In genomic region chr17:10182785-10183184, GRCh38 we compare ENCODE assay signal across 25 cellular contexts.
"Had no signal": no experiment of that assay in that cellular context is flagged by ENCODE, and none has a peak within 500 bp of the region (broad histone marks: within the 10 kb centered on the region; RNA-seq: fewer than 3 reads in every experiment).

No MANE protein-coding gene starts in this region.

- H3K9me3 ChIP-seq: ovary, psoas muscle, sigmoid colon, spleen, testis, tibial artery, upper lobe of left lung, uterus had no signal

- ATAC-seq: effector memory CD8-positive, alpha-beta T cell; esophagus mucosa; left lobe of liver; psoas muscle; right cardiac atrium; stimulated activated memory B cell treated with anti-CD40 and anti-IgM and Interleukin-4, amounts not matched to agents 10 μg/mL and 1 μg/mL and 100 μg/mL, for 72 hours; stimulated activated naive CD8-positive, alpha-beta T cell treated with anti-CD3 and anti-CD28 coated beads, Interleukin-15, Interleukin-2, amounts not matched to agents 100 U/mL and 50 U/mL, for 24 hours had no signal

- H3K27me3 Mint-ChIP-seq: stimulated activated memory B cell treated with anti-CD40 and anti-IgM and Interleukin-4, amounts not matched to agents 10 μg/mL and 1 μg/mL and 100 μg/mL, for 72 hours had no signal

- H3K27me3 ChIP-seq: ovary, sigmoid colon, spleen, testis, tibial artery, upper lobe of left lung, uterus had no signal

- H3K4me3 ChIP-seq: ovary, psoas muscle, sigmoid colon, spleen, testis, tibial artery, upper lobe of left lung, uterus had no signal

- H3K36me3 Mint-ChIP-seq: stimulated activated memory B cell treated with anti-CD40 and anti-IgM and Interleukin-4, amounts not matched to agents 10 μg/mL and 1 μg/mL and 100 μg/mL, for 72 hours had no signal

- H3K27ac Mint-ChIP-seq: effector memory CD8-positive, alpha-beta T cell; nephron; stimulated activated memory B cell treated with anti-CD40 and anti-IgM and Interleukin-4, amounts not matched to agents 10 μg/mL and 1 μg/mL and 100 μg/mL, for 72 hours had no signal

- H3K36me3 ChIP-seq: ovary, sigmoid colon, spleen, tibial artery, upper lobe of left lung, uterus had no signal

- H3K4me1 ChIP-seq: psoas muscle, testis, upper lobe of left lung had no signal

- H3K4me1 Mint-ChIP-seq: stimulated activated memory B cell treated with anti-CD40 and anti-IgM and Interleukin-4, amounts not matched to agents 10 μg/mL and 1 μg/mL and 100 μg/mL, for 72 hours had no signal

- DNase-seq: caudate nucleus; dermis blood vessel endothelial cell; effector memory CD8-positive, alpha-beta T cell; foreskin fibroblast; hypothalamus; kidney; mesenchymal stem cell; occipital lobe; ovary; psoas muscle; right cardiac atrium; sigmoid colon; spleen; stimulated activated CD4-positive, alpha-beta T cell treated with anti-CD3 and anti-CD28 coated beads, Interleukin-4, amount 100 ng/mL, for 4 hours; stimulated activated naive CD8-positive, alpha-beta T cell treated with anti-CD3 and anti-CD28 coated beads, Interleukin-15, Interleukin-2, amounts not matched to agents 100 U/mL and 50 U/mL, for 24 hours; substantia nigra; testis; tibial artery; upper lobe of left lung; uterus had no signal

- H3K27ac ChIP-seq: epithelial cell of prostate, ovary, psoas muscle, sigmoid colon, spleen, testis, tibial artery, upper lobe of left lung, uterus had no signal

- H3K4me3 Mint-ChIP-seq: nephron; stimulated activated memory B cell treated with anti-CD40 and anti-IgM and Interleukin-4, amounts not matched to agents 10 μg/mL and 1 μg/mL and 100 μg/mL, for 72 hours had no signal

- H3K9me3 Mint-ChIP-seq: effector memory CD8-positive, alpha-beta T cell; nephron; stimulated activated memory B cell treated with anti-CD40 and anti-IgM and Interleukin-4, amounts not matched to agents 10 μg/mL and 1 μg/mL and 100 μg/mL, for 72 hours had no signal
